1 cellular context compared by ENCODE assay signal in genomic region chr22:22235564-22235963, GRCh38.
TF ChIP-seq lines count a peak whose summit lies in the region.

No MANE protein-coding gene starts in this region.

TF ChIP-seq in K562, 482 proteins besides CTCF, POLR2A, EP300 and RAD21 (continued from another document):
- TF ChIP-seq ATF6 (CRISPR knock-in tag; IDR thresholded peaks at IDR 0.05) (0 out of 2 replicates have a peak, but pooled peaks have one; percentile 35), HSF4 (CRISPR knock-in tag; IDR thresholded peaks at IDR 0.05; ENCODE audit: borderline replicate concordance) (no peak), NCOR1 (IDR thresholded peaks at IDR 0.05) (no peak), BHLHE40 (IDR thresholded peaks at IDR 0.05; ENCODE audit: low read length) (no peak), CBX1 (IDR thresholded peaks at IDR 0.05; ENCODE audit: low read depth) (no peak), ZBTB2 (IDR thresholded peaks at IDR 0.05) (no peak), CTCFL (IDR thresholded peaks at IDR 0.05; ENCODE audit: borderline replicate concordance, insufficient read depth, low read depth, low read length, poor library complexity, severe bottlenecking) (peak; percentile 84), PML (IDR thresholded peaks at IDR 0.05; ENCODE audit: low read length) (no peak), BCOR (IDR thresholded peaks at IDR 0.05) (0 out of 2 replicates have a peak, but pooled peaks have one; percentile 10)
- TF ChIP-seq, protein P1, sequence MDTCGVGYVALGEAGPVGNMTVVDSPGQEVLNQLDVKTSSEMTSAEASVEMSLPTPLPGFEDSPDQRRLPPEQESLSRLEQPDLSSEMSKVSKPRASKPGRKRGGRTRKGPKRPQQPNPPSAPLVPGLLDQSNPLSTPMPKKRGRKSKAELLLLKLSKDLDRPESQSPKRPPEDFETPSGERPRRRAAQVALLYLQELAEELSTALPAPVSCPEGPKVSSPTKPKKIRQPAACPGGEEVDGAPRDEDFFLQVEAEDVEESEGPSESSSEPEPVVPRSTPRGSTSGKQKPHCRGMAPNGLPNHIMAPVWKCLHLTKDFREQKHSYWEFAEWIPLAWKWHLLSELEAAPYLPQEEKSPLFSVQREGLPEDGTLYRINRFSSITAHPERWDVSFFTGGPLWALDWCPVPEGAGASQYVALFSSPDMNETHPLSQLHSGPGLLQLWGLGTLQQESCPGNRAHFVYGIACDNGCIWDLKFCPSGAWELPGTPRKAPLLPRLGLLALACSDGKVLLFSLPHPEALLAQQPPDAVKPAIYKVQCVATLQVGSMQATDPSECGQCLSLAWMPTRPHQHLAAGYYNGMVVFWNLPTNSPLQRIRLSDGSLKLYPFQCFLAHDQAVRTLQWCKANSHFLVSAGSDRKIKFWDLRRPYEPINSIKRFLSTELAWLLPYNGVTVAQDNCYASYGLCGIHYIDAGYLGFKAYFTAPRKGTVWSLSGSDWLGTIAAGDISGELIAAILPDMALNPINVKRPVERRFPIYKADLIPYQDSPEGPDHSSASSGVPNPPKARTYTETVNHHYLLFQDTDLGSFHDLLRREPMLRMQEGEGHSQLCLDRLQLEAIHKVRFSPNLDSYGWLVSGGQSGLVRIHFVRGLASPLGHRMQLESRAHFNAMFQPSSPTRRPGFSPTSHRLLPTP (IDR thresholded peaks at IDR 0.05; ENCODE audit: borderline replicate concordance, extremely low read depth, insufficient read length): peak; percentile 47
TF ChIP-seq in K562: peak in this region for 15.
